1 cellular context compared by ENCODE assay signal in the genomic region with DNA sequence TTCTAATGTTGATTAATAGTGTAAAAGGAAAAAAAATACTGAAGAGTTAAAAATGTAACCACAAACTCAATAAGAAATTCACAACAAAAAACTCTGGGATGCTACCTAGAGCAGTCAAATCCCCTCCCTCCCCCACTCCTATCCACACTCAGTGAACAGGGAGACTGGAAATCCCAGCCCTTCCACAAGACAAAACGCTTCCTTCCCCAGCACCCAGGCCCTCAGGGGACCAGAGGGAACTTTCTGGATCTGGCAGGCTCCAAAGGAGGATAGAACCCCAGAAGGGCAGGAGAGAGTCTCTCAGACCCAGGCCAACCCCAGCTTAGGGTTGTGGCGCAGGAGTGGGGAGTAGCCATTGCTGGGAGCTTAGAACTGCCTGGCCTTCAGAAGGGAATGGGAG.
TF ChIP-seq lines count a peak whose summit lies in the region.

No MANE protein-coding gene starts in this region.

TF ChIP-seq in WTC11, 78 proteins besides CTCF, POLR2A, EP300 and RAD21 (continued from another document):
- TF ChIP-seq, protein P1, sequence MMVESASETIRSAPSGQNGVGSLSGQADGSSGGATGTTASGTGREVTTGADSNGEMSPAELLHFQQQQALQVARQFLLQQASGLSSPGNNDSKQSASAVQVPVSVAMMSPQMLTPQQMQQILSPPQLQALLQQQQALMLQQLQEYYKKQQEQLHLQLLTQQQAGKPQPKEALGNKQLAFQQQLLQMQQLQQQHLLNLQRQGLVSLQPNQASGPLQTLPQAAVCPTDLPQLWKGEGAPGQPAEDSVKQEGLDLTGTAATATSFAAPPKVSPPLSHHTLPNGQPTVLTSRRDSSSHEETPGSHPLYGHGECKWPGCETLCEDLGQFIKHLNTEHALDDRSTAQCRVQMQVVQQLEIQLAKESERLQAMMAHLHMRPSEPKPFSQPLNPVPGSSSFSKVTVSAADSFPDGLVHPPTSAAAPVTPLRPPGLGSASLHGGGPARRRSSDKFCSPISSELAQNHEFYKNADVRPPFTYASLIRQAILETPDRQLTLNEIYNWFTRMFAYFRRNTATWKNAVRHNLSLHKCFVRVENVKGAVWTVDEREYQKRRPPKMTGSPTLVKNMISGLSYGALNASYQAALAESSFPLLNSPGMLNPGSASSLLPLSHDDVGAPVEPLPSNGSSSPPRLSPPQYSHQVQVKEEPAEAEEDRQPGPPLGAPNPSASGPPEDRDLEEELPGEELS (CRISPR knock-in tag; IDR thresholded peaks at IDR 0.05), result no peak
- TF ChIP-seq, protein P2, sequence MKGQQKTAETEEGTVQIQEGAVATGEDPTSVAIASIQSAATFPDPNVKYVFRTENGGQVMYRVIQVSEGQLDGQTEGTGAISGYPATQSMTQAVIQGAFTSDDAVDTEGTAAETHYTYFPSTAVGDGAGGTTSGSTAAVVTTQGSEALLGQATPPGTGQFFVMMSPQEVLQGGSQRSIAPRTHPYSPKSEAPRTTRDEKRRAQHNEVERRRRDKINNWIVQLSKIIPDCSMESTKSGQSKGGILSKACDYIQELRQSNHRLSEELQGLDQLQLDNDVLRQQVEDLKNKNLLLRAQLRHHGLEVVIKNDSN (CRISPR knock-in tag; IDR thresholded peaks at IDR 0.05), result no peak
- TF ChIP-seq GRHL2 (CRISPR knock-in tag; IDR thresholded peaks at IDR 0.05; ENCODE audit: insufficient replicate concordance, severe bottlenecking) (no peak), ZNF416 (CRISPR knock-in tag; IDR thresholded peaks at IDR 0.05) (no peak)
- TF ChIP-seq, protein P3, sequence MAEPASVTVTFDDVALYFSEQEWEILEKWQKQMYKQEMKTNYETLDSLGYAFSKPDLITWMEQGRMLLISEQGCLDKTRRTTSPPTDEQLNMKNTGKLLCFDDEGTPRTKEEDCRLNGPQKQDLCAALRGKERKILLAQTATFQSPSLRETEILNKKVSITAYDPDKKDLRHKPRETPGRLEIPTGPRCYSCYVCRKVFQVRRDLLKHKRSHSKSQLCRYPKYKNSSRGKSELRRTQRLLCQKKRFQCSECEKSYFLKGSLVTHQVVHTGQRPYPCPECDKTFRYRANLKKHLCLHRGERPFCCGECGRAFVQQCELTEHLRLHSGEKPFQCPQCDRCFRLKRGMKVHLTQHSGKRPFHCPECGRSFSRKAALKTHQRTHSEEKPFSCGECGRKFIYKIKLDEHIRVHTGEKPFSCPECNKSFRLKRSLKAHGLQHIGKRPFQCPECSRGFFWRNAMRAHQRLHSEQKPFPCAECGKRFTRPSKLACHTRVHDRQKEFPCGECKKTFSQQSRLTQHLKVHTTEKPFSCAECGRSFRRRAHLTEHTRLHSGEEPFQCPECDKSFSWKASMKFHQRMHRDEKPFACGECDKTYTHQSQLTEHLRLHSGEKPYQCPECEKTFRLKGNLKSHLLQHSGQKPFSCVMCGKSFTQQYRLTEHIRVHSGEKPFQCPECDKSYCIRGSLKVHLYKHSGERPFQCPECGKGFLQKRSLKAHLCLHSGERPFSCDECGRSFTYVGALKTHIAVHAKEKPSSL (CRISPR knock-in tag; conservative IDR thresholded peaks at IDR 0.05), result no peak
